Comparison of ENCODE assay signal across 23 cellular contexts in the genomic region with DNA sequence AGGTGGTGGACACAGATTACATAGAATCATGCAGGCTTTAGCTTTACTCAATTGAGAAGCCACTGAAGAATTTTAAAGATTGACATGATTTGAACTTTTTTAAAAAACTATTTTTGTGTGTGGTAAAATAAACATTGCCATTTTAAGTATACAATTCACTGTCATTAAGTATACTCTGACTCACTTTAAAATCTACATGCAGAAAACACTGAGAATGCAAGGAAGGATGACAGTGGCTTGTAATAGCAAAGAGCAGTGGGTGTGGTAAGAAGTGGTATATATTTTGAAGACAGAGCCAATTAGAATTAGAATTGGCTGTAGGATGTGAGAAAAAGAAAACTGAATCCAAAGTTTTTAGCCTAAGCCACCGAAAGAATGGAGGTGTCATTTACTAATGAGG. TPM values are rescaled to one million over a fixed set of nuclear protein-coding genes. Genes with fewer than 3 reads are reported as not detected.
"Had no signal": no experiment of that assay in that cellular context is flagged by ENCODE, and none has a peak within 500 bp of the region (broad histone marks: within the 10 kb centered on the region; RNA-seq: fewer than 3 reads in every experiment).

No MANE protein-coding gene starts in this region.

- H3K4me1 ChIP-seq: gastroesophageal sphincter, psoas muscle, right lobe of liver, stomach, transverse colon had no signal

- H3K4me1 Mint-ChIP-seq: nephron had no signal

- DNase-seq: cortex of kidney; dorsolateral prefrontal cortex; effector CD8-positive, alpha-beta T cell; glutamatergic neuron; left colon; left ventricle myocardium superior; mesendoderm; naive B cell; psoas muscle; retina; right lobe of liver; stimulated activated CD4-positive, alpha-beta T cell treated with anti-CD3 and anti-CD28 coated beads, Interleukin-15, amount 100 ng/mL, for 24 hours; stimulated activated CD4-positive, alpha-beta T cell treated with anti-CD3 and anti-CD28 coated beads, Interleukin-1b, Interleukin-23, amount 100 ng/mL, for 48 hours; stimulated activated CD4-positive, alpha-beta T cell treated with anti-CD3 and anti-CD28 coated beads, Interleukin-4, amount 100 ng/mL, for 24 hours; stimulated activated naive CD4-positive, alpha-beta T cell; stomach; substantia nigra; transverse colon had no signal

- H3K36me3 ChIP-seq: thoracic aorta, transverse colon had no signal

- H3K9me3 Mint-ChIP-seq: naive B cell, nephron had no signal

- ATAC-seq: gastroesophageal sphincter, left colon, left ventricle myocardium superior, psoas muscle, right lobe of liver had no signal

- H3K9me3 ChIP-seq: gastroesophageal sphincter, psoas muscle, right lobe of liver, stomach, thoracic aorta, transverse colon had no signal

- H3K27ac ChIP-seq: dorsolateral prefrontal cortex, gastroesophageal sphincter, psoas muscle, right lobe of liver, stomach, thoracic aorta, transverse colon had no signal

- H3K4me3 Mint-ChIP-seq: naive B cell, nephron had no signal

- H3K27me3 ChIP-seq: dorsolateral prefrontal cortex, gastroesophageal sphincter, right lobe of liver, stomach, transverse colon had no signal

- H3K27me3 Mint-ChIP-seq: naive B cell had no signal

- H3K27ac Mint-ChIP-seq: nephron had no signal

- H3K4me3 ChIP-seq: dorsolateral prefrontal cortex, gastroesophageal sphincter, lung, psoas muscle, right lobe of liver, stomach, thoracic aorta, transverse colon had no signal

RNA-seq across cellular contexts. Expression of a gene that starts 44.6 kb away (rescaled TPM):
- total RNA-seq: kidney epithelial cell had no signal
